1 cellular context compared by ENCODE assay signal in genomic region chr17:38879878-38880727, GRCh38.
TF ChIP-seq lines count a peak whose summit lies in the region.

No MANE protein-coding gene starts in this region.

TF ChIP-seq in K562, 482 proteins besides CTCF, POLR2A, EP300 and RAD21:
- TF ChIP-seq NFIC (IDR thresholded peaks at IDR 0.05) = peak; percentile 76
- no peak for TF ChIP-seq ZBTB17 (CRISPR knock-in tag; IDR thresholded peaks at IDR 0.05)
TF ChIP-seq in K562: peak in this region for 1.
